Comparison of ENCODE assay signal across 1 cellular context in genomic region chr7:100544386-100544785, GRCh38.
TF ChIP-seq lines count a peak whose summit lies in the region.

No MANE protein-coding gene starts in this region.

TF ChIP-seq in IMR-90, 13 proteins besides CTCF, POLR2A, EP300 and RAD21:
- no peak for TF ChIP-seq USF2 (IDR thresholded peaks at IDR 0.05; ENCODE audit: low read depth, low read length)
- TF ChIP-seq MXI1 (IDR thresholded peaks at IDR 0.05; ENCODE audit: borderline replicate concordance, low read depth, low read length) = no peak
- TF ChIP-seq CHD1 (IDR thresholded peaks at IDR 0.05; ENCODE audit: low read depth, low read length) = no peak
- TF ChIP-seq MAFK (IDR thresholded peaks at IDR 0.05; ENCODE audit: low read depth, low read length) = no peak
- TF ChIP-seq ELK1 (IDR thresholded peaks at IDR 0.05; ENCODE audit: borderline replicate concordance, low read depth, low read length) = no peak
- no peak for TF ChIP-seq CEBPB (IDR thresholded peaks at IDR 0.05; ENCODE audit: low read depth, low read length)
- no peak for TF ChIP-seq SMC3 (IDR thresholded peaks at IDR 0.05; ENCODE audit: low read depth, low read length)
- no peak for TF ChIP-seq BHLHE40 (IDR thresholded peaks at IDR 0.05; ENCODE audit: low read depth, low read length)
- TF ChIP-seq NFE2L2 (IDR thresholded peaks at IDR 0.05; ENCODE audit: low read depth, low read length) = no peak
- TF ChIP-seq RFX5 (IDR thresholded peaks at IDR 0.05; ENCODE audit: low read depth, low read length) = no peak
- TF ChIP-seq MAZ (IDR thresholded peaks at IDR 0.05; ENCODE audit: borderline replicate concordance, low read depth, low read length) = no peak
- no peak for TF ChIP-seq FOS (IDR thresholded peaks at IDR 0.05; ENCODE audit: low read depth, low read length)
- TF ChIP-seq RCOR1 (IDR thresholded peaks at IDR 0.05; ENCODE audit: insufficient replicate concordance, low read length) = no peak
